In genomic region chr1:171902527-171902926, GRCh38 we compare ENCODE assay signal across 24 cellular contexts.
DNase-seq lines count a peak whose midpoint lies in the region; TF ChIP-seq lines count a peak whose summit lies in the region.
"Had no signal": no experiment of that assay in that cellular context is flagged by ENCODE, and none has a peak within 500 bp of the region (broad histone marks: within the 10 kb centered on the region; RNA-seq: fewer than 3 reads in every experiment).

No MANE protein-coding gene starts in this region.

- no peaks in the 10 kb centered on the region for H4K20me1 ChIP-seq in MM.1S (ENCODE audit: insufficient read depth, low read length)
- no peaks in the 10 kb centered on the region for H4K20me1 ChIP-seq in neural cell (ENCODE audit: insufficient read depth)

- peak; percentile 24 for TF ChIP-seq EP300 in neural cell (conservative IDR thresholded peaks at IDR 0.05; ENCODE audit: poor library complexity, severe bottlenecking)

- no peaks in the 10 kb centered on the region for H3K36me3 Mint-ChIP-seq in CD8-positive, alpha-beta memory T cell
- H3K36me3 Mint-ChIP-seq: activated CD8-positive, alpha-beta memory T cell treated with anti-CD3 and anti-CD28 coated beads, Interleukin-2, amount 10 ng/mL, durations not matched to agents 7 days and 5 days; mesothelial cell of epicardium; stimulated activated effector memory CD8-positive, alpha-beta T cell treated with anti-CD3 and anti-CD28 coated beads, Interleukin-12 subunit alpha, Interleukin-12 subunit beta, amount 100 ng/mL, for 72 hours had no signal

- peaks cover 0 to 6% (median 0%) of the 10 kb centered on the region in 5 donors for H3K9me3 Mint-ChIP-seq in CD8-positive, alpha-beta memory T cell
- H3K9me3 Mint-ChIP-seq: mesothelial cell of epicardium; nephron; stimulated activated effector memory CD8-positive, alpha-beta T cell treated with anti-CD3 and anti-CD28 coated beads, Interleukin-12 subunit alpha, Interleukin-12 subunit beta, amount 100 ng/mL, for 72 hours had no signal

- H3K9me3 ChIP-seq in CD8-positive, alpha-beta memory T cell (ENCODE audit: low read length): no peaks in the 10 kb centered on the region
- H3K9me3 ChIP-seq in MM.1S (replicated peaks; ENCODE audit: insufficient read depth, low read length) (no peaks in the 10 kb centered on the region), neural cell (ENCODE audit: low read length) (no peaks in the 10 kb centered on the region), testis (no peaks in the 10 kb centered on the region)
- H3K9me3 ChIP-seq: body of pancreas, thoracic aorta, vagina had no signal

- 78 to 83% methylated on average over 3 of the region's 3 CpGs for WGBS in testis, 2 donors

- H3K9ac ChIP-seq in MM.1S (ENCODE audit: low read length) (no peak overlapping the region), neural cell (ENCODE audit: low read length) (no peak overlapping the region)

- intact Hi-C loops in testis (cut with DNase I; ENCODE audit: low total_unique reads): no loop called here

- H3K4me2 ChIP-seq in MM.1S (ENCODE audit: low read depth, low read length) (peak overlapping the region; percentile 16), neural cell (ENCODE audit: low read length) (no peak overlapping the region)

- H3K27me3 Mint-ChIP-seq in CD8-positive, alpha-beta memory T cell: peaks cover 7 to 13% of the 10 kb centered on the region in 2 donors
- H3K27me3 Mint-ChIP-seq: activated CD8-positive, alpha-beta memory T cell treated with anti-CD3 and anti-CD28 coated beads, Interleukin-2, amount 10 ng/mL, durations not matched to agents 7 days and 5 days had no signal

- H3K4me1 ChIP-seq in CD8-positive, alpha-beta memory T cell (ENCODE audit: insufficient read depth, low read length): no peaks in the 10 kb centered on the region
- H3K4me1 ChIP-seq in MM.1S (ENCODE audit: low read length) (no peaks in the 10 kb centered on the region), testis (no peaks in the 10 kb centered on the region)
- H3K4me1 ChIP-seq: body of pancreas had no signal

- H3K36me3 ChIP-seq in CD8-positive, alpha-beta memory T cell (ENCODE audit: insufficient read depth, low read length): no peaks in the 10 kb centered on the region
- no peaks in the 10 kb centered on the region for H3K36me3 ChIP-seq in MM.1S (replicated peaks; ENCODE audit: insufficient read depth, low read length)
- no peaks in the 10 kb centered on the region for H3K36me3 ChIP-seq in neural cell (ENCODE audit: insufficient read depth, low read length)
- H3K36me3 ChIP-seq in testis (ENCODE audit: low read depth, missing control alignments): no peaks in the 10 kb centered on the region
- H3K36me3 ChIP-seq: thoracic aorta, vagina had no signal

- H3F3A ChIP-seq in MM.1S (ENCODE audit: insufficient read depth, low read length) (no peaks in the 10 kb centered on the region), neural cell (ENCODE audit: insufficient read depth, low read length, poor library complexity, severe bottlenecking) (peaks cover 3% of the 10 kb centered on the region)

- TF ChIP-seq POLR2A in testis (IDR thresholded peaks at IDR 0.05): no peak

- POLR2A ChIA-PET in CD8-positive, alpha-beta memory T cell (lab: Charles Lee): no interaction called here

- peak overlapping the region; percentile 12; the same call in 1 of the 2 replicates for H2AFZ ChIP-seq in MM.1S (ENCODE audit: low read length)
- no peak overlapping the region for H2AFZ ChIP-seq in neural cell (ENCODE audit: low read depth, low read length)

- peak overlapping the region in 4 of 7 donors; percentile 4 to 60 (median 43) for H3K4me3 Mint-ChIP-seq in CD8-positive, alpha-beta memory T cell
- H3K4me3 Mint-ChIP-seq: activated CD8-positive, alpha-beta memory T cell treated with anti-CD3 and anti-CD28 coated beads, Interleukin-2, amount 10 ng/mL, durations not matched to agents 7 days and 5 days; activated naive CD8-positive, alpha-beta T cell; mesothelial cell of epicardium; nephron; stimulated activated effector memory CD8-positive, alpha-beta T cell treated with anti-CD3 and anti-CD28 coated beads, Interleukin-12 subunit alpha, Interleukin-12 subunit beta, amount 100 ng/mL, for 72 hours had no signal

- no peak overlapping the region for H3K27ac ChIP-seq in CD8-positive, alpha-beta memory T cell (ENCODE audit: low read depth, low read length)
- no peak overlapping the region for H3K27ac ChIP-seq in MM.1S (ENCODE audit: low read length)
- H3K27ac ChIP-seq in caudate nucleus (ENCODE audit: low read depth, low read length): peak overlapping the region; percentile 2
- H3K27ac ChIP-seq in neural cell (ENCODE audit: low read length): no peak overlapping the region
- no peak overlapping the region for H3K27ac ChIP-seq in testis
- H3K27ac ChIP-seq: body of pancreas, thoracic aorta, vagina had no signal

- H3K9me2 ChIP-seq in MM.1S (replicated peaks; ENCODE audit: insufficient read depth, low read length) (no peaks in the 10 kb centered on the region), neural cell (ENCODE audit: insufficient read depth, low read length) (no peaks in the 10 kb centered on the region)

- H3K4me3 ChIP-seq in CD8-positive, alpha-beta memory T cell (ENCODE audit: low read length): no peak overlapping the region
- H3K4me3 ChIP-seq in MM.1S (ENCODE audit: low read length) (no peak overlapping the region), neural cell (ENCODE audit: low read length) (no peak overlapping the region), testis (no peak overlapping the region)
- H3K4me3 ChIP-seq: body of pancreas, thoracic aorta, vagina had no signal

- TF ChIP-seq RAD21 in neural cell (conservative IDR thresholded peaks at IDR 0.05): no peak

- TF ChIP-seq CTCF in MM.1S (IDR thresholded peaks at IDR 0.05; ENCODE audit: low read length) (no peak), neural cell (IDR thresholded peaks at IDR 0.05; ENCODE audit: poor library complexity, severe bottlenecking) (no peak), testis (IDR thresholded peaks at IDR 0.05) (no peak)

- H3K27me3 ChIP-seq in CD8-positive, alpha-beta memory T cell (ENCODE audit: insufficient read depth, low read length, poor library complexity, severe bottlenecking): no peaks in the 10 kb centered on the region
- H3K27me3 ChIP-seq in MM.1S (replicated peaks; ENCODE audit: insufficient read depth, low read length): no peaks in the 10 kb centered on the region
- no peaks in the 10 kb centered on the region for H3K27me3 ChIP-seq in neural cell (ENCODE audit: insufficient read depth, low read depth, low read length)
- H3K27me3 ChIP-seq in testis: no peaks in the 10 kb centered on the region
- H3K27me3 ChIP-seq: body of pancreas, vagina had no signal

- DNase-seq in CD8-positive, alpha-beta memory T cell: no peak
- DNase-seq in MM.1S (no peak), caudate nucleus (lab: John Stamatoyannopoulos, UW) (no peak), testis (no peak), EL (no peak), NCI-H146 (lab: John Stamatoyannopoulos, UW) (no peak)
- DNase-seq: activated CD4-positive, alpha-beta T cell treated with anti-CD3 and anti-CD28 coated beads for 48 hours; activated CD8-positive, alpha-beta memory T cell treated with anti-CD3 and anti-CD28 coated beads, Interleukin-2, amount 10 ng/mL, durations not matched to agents 7 days and 5 days; AML-193; body of pancreas; DMS79; HCEC 1CT; left cardiac atrium; NCI-H1105 treated with DMSO at 0.1 percent for 48 hours; NCI-H2081 treated with DMSO at 0.1 percent for 48 hours; stimulated activated CD4-positive, alpha-beta T cell treated with anti-CD3 and anti-CD28 coated beads, Interleukin-1b, Interleukin-23, amount 100 ng/mL, for 48 hours; T-helper 2 cell had no signal

- H3K4me1 Mint-ChIP-seq in CD8-positive, alpha-beta memory T cell: peaks cover 2 to 15% (median 9%) of the 10 kb centered on the region in 3 donors

- H3K27ac Mint-ChIP-seq in CD8-positive, alpha-beta memory T cell: no peak overlapping the region
- H3K27ac Mint-ChIP-seq: activated CD8-positive, alpha-beta memory T cell treated with anti-CD3 and anti-CD28 coated beads, Interleukin-2, amount 10 ng/mL, durations not matched to agents 7 days and 5 days; activated naive CD8-positive, alpha-beta T cell; mesothelial cell of epicardium; nephron; stimulated activated effector memory CD8-positive, alpha-beta T cell treated with anti-CD3 and anti-CD28 coated beads, Interleukin-12 subunit alpha, Interleukin-12 subunit beta, amount 100 ng/mL, for 72 hours had no signal

- H3K79me2 ChIP-seq in MM.1S (ENCODE audit: low read length): no peaks in the 10 kb centered on the region
- no peaks in the 10 kb centered on the region for H3K79me2 ChIP-seq in neural cell (replicated peaks; ENCODE audit: insufficient read depth, low read length)

- CTCF ChIA-PET in CD8-positive, alpha-beta memory T cell (lab: Charles Lee): no interaction called here

TF ChIP-seq in neural cell, 6 proteins besides CTCF, POLR2A, EP300 and RAD21 (continues in another document):
- no peak for TF ChIP-seq EZH2 (IDR thresholded peaks at IDR 0.05; ENCODE audit: borderline replicate concordance, insufficient read depth, low read length, poor library complexity, severe bottlenecking)
- TF ChIP-seq MXI1 (conservative IDR thresholded peaks at IDR 0.05; ENCODE audit: poor library complexity, severe bottlenecking): no peak
- TF ChIP-seq REST (IDR thresholded peaks at IDR 0.05; ENCODE audit: borderline replicate concordance): no peak
- TF ChIP-seq TAF1 (IDR thresholded peaks at IDR 0.05; ENCODE audit: low read depth): no peak
- TF ChIP-seq POLR2AphosphoS5 (IDR thresholded peaks at IDR 0.05): no peak
